In genomic region chr14:100238419-100239199, GRCh38 we compare ENCODE assay signal across 1 cellular context.
A peak's percentile ranks its signal among the peaks of the same experiment; 100 is the strongest.
TF ChIP-seq lines count a peak whose summit lies in the region.

Gene YY1, plus strand, starts transcription at chr14:100239144. Its CDS starts 101 bp downstream, at chr14:100239245.

TF ChIP-seq in K562, 482 proteins besides CTCF, POLR2A, EP300 and RAD21 (continued from another document and continues in another):
- TF ChIP-seq CXXC5 (CRISPR knock-in tag; IDR thresholded peaks at IDR 0.05), result peak; percentile 53
- TF ChIP-seq MBD2 (IDR thresholded peaks at IDR 0.05; ENCODE audit: borderline replicate concordance, low read depth), result peak; percentile 51; the same call in 1 of the 2 replicates
- no peak for TF ChIP-seq GATAD2A (IDR thresholded peaks at IDR 0.05)
- TF ChIP-seq RBM25 (IDR thresholded peaks at IDR 0.05; ENCODE audit: low read depth, low read length, severe bottlenecking), result peak; percentile 99
- TF ChIP-seq ATF7 (IDR thresholded peaks at IDR 0.05), result peak; percentile 80; the same call in 1 of the 2 replicates
- TF ChIP-seq PML (IDR thresholded peaks at IDR 0.05; ENCODE audit: low read length), result 0 out of 2 replicates have a peak, but pooled peaks have one; percentile 5
- TF ChIP-seq MAZ (CRISPR knock-in tag; conservative IDR thresholded peaks at IDR 0.05 in 1 of 2, IDR thresholded peaks at IDR 0.05 in 1 of 2), result peak in 1 of 2 experiments; percentile 29; a peak in 1 of 4 replicates
- TF ChIP-seq RNF219 (CRISPR knock-in tag; IDR thresholded peaks at IDR 0.05), result no peak
- TF ChIP-seq ZNF639 (CRISPR knock-in tag; conservative IDR thresholded peaks at IDR 0.05 in 1 of 2, IDR thresholded peaks at IDR 0.05 in 1 of 2), result peak in 1 of 2 experiments; percentile 98; a peak in 2 of 4 replicates
- peak; percentile 90 for TF ChIP-seq GMEB1 (CRISPR knock-in tag; IDR thresholded peaks at IDR 0.05)
- no peak for TF ChIP-seq HES1 (IDR thresholded peaks at IDR 0.05; ENCODE audit: low read depth)
- 0 out of 2 replicates have a peak, but pooled peaks have one; percentile 18 for TF ChIP-seq ZFX (CRISPR knock-in tag; IDR thresholded peaks at IDR 0.05)
- TF ChIP-seq E2F6 (IDR thresholded peaks at IDR 0.05; ENCODE audit: borderline replicate concordance in 1 of 2, extremely low read depth in 1 of 2, insufficient read depth in 1 of 2, insufficient read length in 1 of 2, low read depth in 1 of 2, low read length in 1 of 2, poor library complexity in 1 of 2, severe bottlenecking in 1 of 2), result peak in 1 of 2 experiments; percentile 61
- TF ChIP-seq RBBP5 (IDR thresholded peaks at IDR 0.05; ENCODE audit: borderline replicate concordance, insufficient read depth, low read length, poor library complexity, severe bottlenecking), result peak; percentile 39
- TF ChIP-seq KDM5B (IDR thresholded peaks at IDR 0.05; ENCODE audit: insufficient replicate concordance, low read depth, low read length), result peak; percentile 56
- TF ChIP-seq NFYB (IDR thresholded peaks at IDR 0.05; ENCODE audit: extremely low read depth, insufficient read length), result peak; percentile 24
- TF ChIP-seq POLR2G (IDR thresholded peaks at IDR 0.05; ENCODE audit: low read depth, low read length), result peak; percentile 91
- TF ChIP-seq FOXP1 (CRISPR knock-in tag; IDR thresholded peaks at IDR 0.05), result no peak
- TF ChIP-seq BHLHE40 (IDR thresholded peaks at IDR 0.05; ENCODE audit: low read length), result 0 out of 2 replicates have a peak, but pooled peaks have one; percentile 8
- peak; percentile 98 for TF ChIP-seq ZBTB1 (CRISPR knock-in tag; IDR thresholded peaks at IDR 0.05; ENCODE audit: borderline replicate concordance, low read depth)
- TF ChIP-seq MYC (IDR thresholded peaks at IDR 0.05; ENCODE audit: low read depth, low read length), result peak; percentile 31
- no peak for TF ChIP-seq MYC (CRISPR knock-in tag; IDR thresholded peaks at IDR 0.05; ENCODE audit: borderline replicate concordance, low read depth)
- TF ChIP-seq SIN3A (IDR thresholded peaks at IDR 0.05; ENCODE audit: borderline replicate concordance in 2 of 2, control insufficient read depth in 1 of 2, low read depth in 2 of 2, low read length in 2 of 2), result peak in 1 of 2 experiments; percentile 50; a peak in 1 of 4 replicates
- TF ChIP-seq PKNOX1 (IDR thresholded peaks at IDR 0.05), result peak; percentile 74
- no peak for TF ChIP-seq ZFP91 (CRISPR knock-in tag; IDR thresholded peaks at IDR 0.05)
- no peak for TF ChIP-seq ATF1 (CRISPR knock-in tag; IDR thresholded peaks at IDR 0.05)
- peak; percentile 18; the same call in 1 of the 2 replicates for TF ChIP-seq ATF1 (tag; IDR thresholded peaks at IDR 0.05)
- TF ChIP-seq ZNF121 (CRISPR knock-in tag; conservative IDR thresholded peaks at IDR 0.05), result no peak
- peak; percentile 31; the same call in 1 of the 2 replicates for TF ChIP-seq POLR2H (tag; IDR thresholded peaks at IDR 0.05; ENCODE audit: low read depth)
- peak; percentile 49; the same call in 1 of the 2 replicates for TF ChIP-seq MTA3 (IDR thresholded peaks at IDR 0.05; ENCODE audit: borderline replicate concordance)
- TF ChIP-seq SP1 (CRISPR knock-in tag; IDR thresholded peaks at IDR 0.05), result peak; percentile 71
- peak in 1 of 2 experiments; percentile 36; a peak in 1 of 4 replicates for TF ChIP-seq MNT (conservative IDR thresholded peaks at IDR 0.05)
- no peak for TF ChIP-seq ZNF668 (CRISPR knock-in tag; IDR thresholded peaks at IDR 0.05)
- no peak for TF ChIP-seq ZNF609 (CRISPR knock-in tag; IDR thresholded peaks at IDR 0.05; ENCODE audit: borderline replicate concordance)
- peak; percentile 97 for TF ChIP-seq CHD2 (IDR thresholded peaks at IDR 0.05; ENCODE audit: low read depth, low read length)
- peak; percentile 95 for TF ChIP-seq VEZF1 (CRISPR knock-in tag; IDR thresholded peaks at IDR 0.05)
- TF ChIP-seq TBP (optimal IDR thresholded peaks at IDR 0.05; ENCODE audit: low read depth, low read length), result peak; percentile 47
- peak in 1 of 2 experiments; percentile 57; a peak in 1 of 4 replicates for TF ChIP-seq NONO (IDR thresholded peaks at IDR 0.05; ENCODE audit: low read depth in 2 of 2, low read length in 1 of 2)
- no peak for TF ChIP-seq CHCHD3 (CRISPR knock-in tag; IDR thresholded peaks at IDR 0.05)
- TF ChIP-seq ZNF79 (CRISPR knock-in tag; IDR thresholded peaks at IDR 0.05; ENCODE audit: low read depth), result no peak
- TF ChIP-seq RBFOX2 (IDR thresholded peaks at IDR 0.05; ENCODE audit: low read depth, low read length), result peak; percentile 81
- peak; percentile 85 for TF ChIP-seq ARHGAP35 (IDR thresholded peaks at IDR 0.05; ENCODE audit: partially characterized antibody)
